In genomic region chr19:48795855-48796142, GRCh38 we compare ENCODE assay signal across 9 cellular contexts. TPM values are rescaled to one million over a fixed set of nuclear protein-coding genes. Genes with fewer than 3 reads are reported as not detected.
A peak's percentile ranks its signal among the peaks of the same experiment; 100 is the strongest.
DNase-seq lines count a peak whose midpoint lies in the region; ATAC-seq and TF ChIP-seq lines count a peak whose summit lies in the region.
"Had no signal": no experiment of that assay in that cellular context is flagged by ENCODE, and none has a peak within 500 bp of the region (broad histone marks: within the 10 kb centered on the region; RNA-seq: fewer than 3 reads in every experiment).

No MANE protein-coding gene starts in this region.

- no peaks in the 10 kb centered on the region for H3K79me2 ChIP-seq in DOHH2 (ENCODE audit: control insufficient read depth, low read length)

- H3K4me2 ChIP-seq in DOHH2 (ENCODE audit: low read length), result peak overlapping the region; percentile 65; the same call in 1 of the 2 replicates

- H4K20me1 ChIP-seq in DOHH2 (ENCODE audit: control insufficient read depth, insufficient read depth, low read depth, low read length), result no peaks in the 10 kb centered on the region

- H3K27ac ChIP-seq in DOHH2 (ENCODE audit: low read depth, low read length) (no peak overlapping the region), layer of hippocampus (ENCODE audit: low read depth, low read length) (peak overlapping the region; percentile 85), skin epidermis (peak overlapping the region in 15 of 21 experiments; percentile 2 to 83 (median 73))
- H3K27ac ChIP-seq: KMS-11 had no signal

- peaks cover 7% of the 10 kb centered on the region for H3K4me1 Mint-ChIP-seq in T-helper 17 cell

- no peak for DNase-seq in T-helper 17 cell
- no peak for DNase-seq in GM19238 (ENCODE audit: insufficient read length, low spot score)
- DNase-seq in NCI-H2171 (lab: John Stamatoyannopoulos, UW), result no peak

- H3K4me3 ChIP-seq in DOHH2 (ENCODE audit: low read length) (peak overlapping the region; percentile 75), skin epidermis (no peak overlapping the region)

- H3K9me3 ChIP-seq in DOHH2 (ENCODE audit: control insufficient read depth, insufficient read depth, low read length) (no peaks in the 10 kb centered on the region), T-helper 17 cell (ENCODE audit: control insufficient read depth, low read length, poor library complexity, severe bottlenecking) (no peaks in the 10 kb centered on the region)

- H3K9me2 ChIP-seq in DOHH2 (replicated peaks; ENCODE audit: control insufficient read depth, low read length), result no peaks in the 10 kb centered on the region

- H3K27ac Mint-ChIP-seq in T-helper 17 cell, result peak overlapping the region; percentile 43

- no peaks in the 10 kb centered on the region for H3F3A ChIP-seq in DOHH2 (ENCODE audit: control insufficient read depth, insufficient read depth)

- no peak for TF ChIP-seq CTCF in DOHH2 (IDR thresholded peaks at IDR 0.05; ENCODE audit: low read depth, low read length, poor library complexity, severe bottlenecking)

- ATAC-seq in T-helper 17 cell (no peak), GM18870 (IDR thresholded peaks at IDR 0.05; ENCODE audit: unreplicated experiment) (no peak), GM21423 (IDR thresholded peaks at IDR 0.05; ENCODE audit: unreplicated experiment) (no peak)

- peaks cover 13% of the 10 kb centered on the region for H3K4me1 ChIP-seq in DOHH2 (ENCODE audit: control insufficient read depth, low read length)

- no peaks in the 10 kb centered on the region for H3K36me3 ChIP-seq in DOHH2 (ENCODE audit: control insufficient read depth, low read length)

- no peaks in the 10 kb centered on the region for H3K36me3 Mint-ChIP-seq in T-helper 17 cell (ENCODE audit: low read depth)

- no peaks in the 10 kb centered on the region for H3K27me3 Mint-ChIP-seq in T-helper 17 cell

- no peak overlapping the region for H3K4me3 Mint-ChIP-seq in T-helper 17 cell

- no peaks in the 10 kb centered on the region for H3K27me3 ChIP-seq in DOHH2 (ENCODE audit: control insufficient read depth, low read length)
- H3K27me3 ChIP-seq in layer of hippocampus (ENCODE audit: control insufficient read depth, insufficient read depth, low read length), result no peaks in the 10 kb centered on the region

RNA-seq across cellular contexts. Expression of gene BCAT2, which starts 15.0 kb away (rescaled TPM):
- 10 to 100 TPM; 14.0 to 14.6 TPM for total RNA-seq in T-helper 17 cell

RNA-seq across cellular contexts. Expression of gene FGF21, which starts 40.5 kb away (rescaled TPM):
- not detected for total RNA-seq in T-helper 17 cell

RNA-seq across cellular contexts. Expression of gene HSD17B14, which starts 40.5 kb away (rescaled TPM):
- total RNA-seq in T-helper 17 cell, result under 1 TPM in 1 of 2 donors, not detected in 1; 0.44 TPM

RNA-seq across cellular contexts. Expression of gene FUT1, which starts 43.4 kb away (rescaled TPM):
- total RNA-seq in T-helper 17 cell, result under 1 TPM; 0.07 to 0.16 TPM

RNA-seq across cellular contexts. Expression of gene IZUMO1, which starts 49.1 kb away (rescaled TPM):
- not detected for total RNA-seq in T-helper 17 cell
